In the genomic region with DNA sequence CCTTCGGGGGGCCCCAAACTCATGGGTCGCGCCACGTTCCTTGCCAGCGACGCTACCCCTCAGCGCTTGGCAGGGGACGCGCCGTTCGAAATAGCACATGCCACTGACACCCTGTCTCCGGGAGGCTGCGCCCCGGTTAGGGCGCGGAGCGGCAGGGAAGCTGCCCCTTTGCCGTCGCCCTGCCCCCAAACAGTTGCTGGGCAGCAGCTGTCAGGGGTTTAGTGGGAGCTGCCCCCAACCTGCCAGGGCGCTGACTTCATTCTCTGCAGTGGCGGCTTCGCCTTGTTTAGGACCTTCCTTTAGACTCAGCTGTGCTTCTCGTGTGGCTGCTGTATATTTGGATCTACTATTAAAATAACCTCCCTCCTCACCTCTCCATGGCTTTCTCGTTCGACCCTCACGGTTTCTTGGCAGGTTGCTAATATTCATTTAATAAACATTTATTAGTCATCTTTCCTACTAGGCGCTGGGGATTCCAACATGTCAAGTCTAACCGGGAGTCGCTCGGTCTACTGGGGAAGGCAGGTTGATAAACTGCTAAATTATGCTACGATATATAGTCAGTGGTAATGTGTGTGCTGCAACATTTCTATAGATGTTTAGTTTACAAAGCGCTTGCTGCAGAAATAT, we compare ENCODE assay signal across 8 cellular contexts. TPM values are rescaled to one million over a fixed set of nuclear protein-coding genes. Genes with fewer than 3 reads are reported as not detected.
DNase-seq lines count a peak whose midpoint lies in the region; ATAC-seq and TF ChIP-seq lines count a peak whose summit lies in the region.

No MANE protein-coding gene starts in this region.

- H3K4me1 ChIP-seq in mesodermal cell (ENCODE audit: control insufficient read depth, insufficient read depth, low read length, poor library complexity, severe bottlenecking) (peaks cover 16% of the 10 kb centered on the region), upper lobe of left lung (peaks cover 44 to 59% (median 50%) of the 10 kb centered on the region in 4 donors)

- no peak for TF ChIP-seq POLR2A in upper lobe of left lung (IDR thresholded peaks at IDR 0.05)

- TF ChIP-seq CTCF in WERI-Rb-1 (IDR thresholded peaks at IDR 0.05; ENCODE audit: low read depth, low read length), result no peak
- no peak for TF ChIP-seq CTCF in upper lobe of left lung (IDR thresholded peaks at IDR 0.05)

- H3K27ac ChIP-seq in WERI-Rb-1, result peak overlapping the region; percentile 97
- H3K27ac ChIP-seq in mesodermal cell (ENCODE audit: low read depth, low read length, severe bottlenecking), result peak overlapping the region; percentile 89
- peak overlapping the region; percentile 81 to 94 (median 92) for H3K27ac ChIP-seq in upper lobe of left lung

- no peak for TF ChIP-seq EP300 in upper lobe of left lung (IDR thresholded peaks at IDR 0.05)

- H3K36me3 ChIP-seq in WERI-Rb-1 (peaks cover 27% of the 10 kb centered on the region), mesodermal cell (ENCODE audit: control insufficient read depth, insufficient read depth, low read length) (peaks cover 23% of the 10 kb centered on the region), upper lobe of left lung (peaks cover 0 to 4% (median 1%) of the 10 kb centered on the region in 4 donors)

- peak; percentile 35 to 71 for DNase-seq in NCI-H524 (lab: John Stamatoyannopoulos, UW)
- DNase-seq in NCI-H524 treated with DMSO at 0.1 percent for 48 hours (lab: John Stamatoyannopoulos, UW), result no peak
- peak; percentile 65 for DNase-seq in WERI-Rb-1
- peak; percentile 65 for DNase-seq in ecto neural progenitor cell (ENCODE audit: low spot score)
- peak in 1 of 2 donors; percentile 39 for DNase-seq in upper lobe of left lung
- DNase-seq in globus pallidus (ENCODE audit: low spot score), result no peak

- H3K4me3 ChIP-seq in WERI-Rb-1 (ENCODE audit: low read depth, low read length) (peak overlapping the region; percentile 49), mesodermal cell (ENCODE audit: extremely low read depth, insufficient read depth, low read length, poor library complexity, severe bottlenecking) (peak overlapping the region; percentile 78), upper lobe of left lung (peak overlapping the region; percentile 60 to 84 (median 76))

- 2 to 3% methylated on average over 18 to 21 of the region's 32 CpGs for WGBS in mesodermal cell (ENCODE audit: insufficient coverage in 2 of 2), 2 experiments
- WGBS in upper lobe of left lung, 2 donors, result 1% methylated on average over 21 to 32 of the region's 32 CpGs

- no peaks in the 10 kb centered on the region for H3K9me3 ChIP-seq in WERI-Rb-1 (ENCODE audit: severe bottlenecking)
- no peaks in the 10 kb centered on the region for H3K9me3 ChIP-seq in mesodermal cell (ENCODE audit: control insufficient read depth, low read length)
- no peaks in the 10 kb centered on the region for H3K9me3 ChIP-seq in upper lobe of left lung

- ATAC-seq in HG03457 (IDR thresholded peaks at IDR 0.05; ENCODE audit: unreplicated experiment) (peak; percentile 1), upper lobe of left lung (ENCODE audit: low FRiP score in 2 of 2) (peak; percentile 44 to 60)

- H3K27me3 ChIP-seq in WERI-Rb-1 (ENCODE audit: insufficient read depth, low read depth, severe bottlenecking), result no peaks in the 10 kb centered on the region
- H3K27me3 ChIP-seq in upper lobe of left lung, result no peaks in the 10 kb centered on the region

RNA-seq across cellular contexts. Expression of gene TMEM109, which starts 0.8 kb away (rescaled TPM):
- polyA plus RNA-seq in mesodermal cell (2013, experiment 1 of 2), result 70.8 TPM
- polyA plus RNA-seq in mesodermal cell (2013, experiment 2 of 2), result 57.9 TPM
- 100 to 1,000 TPM in 5 of 6 donors, 10 to 100 TPM in 1; 27.2 to 153 (median 129) TPM for total RNA-seq in upper lobe of left lung

RNA-seq across cellular contexts. Expression of gene PRPF19, which starts 8.3 kb away (rescaled TPM):
- 81.7 TPM for polyA plus RNA-seq in mesodermal cell (2013, experiment 1 of 2)
- 73.7 TPM for polyA plus RNA-seq in mesodermal cell (2013, experiment 2 of 2)
- 10 to 100 TPM; 10.5 to 72.8 (median 55.1) TPM for total RNA-seq in upper lobe of left lung

RNA-seq across cellular contexts. Expression of gene TMEM132A, which starts 9.5 kb away (rescaled TPM):
- 111 TPM for polyA plus RNA-seq in mesodermal cell (2013, experiment 1 of 2)
- 88.8 TPM for polyA plus RNA-seq in mesodermal cell (2013, experiment 2 of 2)
- total RNA-seq in upper lobe of left lung, result 10 to 100 TPM in 2 of 6 donors, 1 to 10 TPM in 4; 3.6 to 18.2 (median 9.4) TPM

RNA-seq across cellular contexts. Expression of gene SLC15A3, which starts 37.2 kb away (rescaled TPM):
- polyA plus RNA-seq in mesodermal cell (2013, experiment 1 of 2), result 2.0 TPM
- polyA plus RNA-seq in mesodermal cell (2013, experiment 2 of 2), result 1.5 TPM
- total RNA-seq in upper lobe of left lung, result 100 to 1,000 TPM in 4 of 6 donors, 10 to 100 TPM in 2; 29.5 to 186 (median 115) TPM

RNA-seq across cellular contexts. Expression of gene ZP1, which starts 47.4 kb away (rescaled TPM):
- polyA plus RNA-seq in mesodermal cell (2013, experiment 1 of 2), result not detected
- polyA plus RNA-seq in mesodermal cell (2013, experiment 2 of 2), result not detected
- total RNA-seq in upper lobe of left lung, result not detected

Comparison
In these comparisons a context has a peak if more than half of its experiments do, and no peak if none do; other contexts are left out.
1. DNase-seq: peak in NCI-H524 (2 of 2), WERI-Rb-1 (single experiment) and ecto neural progenitor cell (single experiment); none in NCI-H524 treated with DMSO at 0.1 percent for 48 hours (single experiment) and globus pallidus (single experiment).
2. Peak in every context shown above with its lines, with median percentiles within 50 percentile points of each other: H3K27ac ChIP-seq and H3K4me3 ChIP-seq.